7 cellular contexts compared by ENCODE assay signal in the genomic region with DNA sequence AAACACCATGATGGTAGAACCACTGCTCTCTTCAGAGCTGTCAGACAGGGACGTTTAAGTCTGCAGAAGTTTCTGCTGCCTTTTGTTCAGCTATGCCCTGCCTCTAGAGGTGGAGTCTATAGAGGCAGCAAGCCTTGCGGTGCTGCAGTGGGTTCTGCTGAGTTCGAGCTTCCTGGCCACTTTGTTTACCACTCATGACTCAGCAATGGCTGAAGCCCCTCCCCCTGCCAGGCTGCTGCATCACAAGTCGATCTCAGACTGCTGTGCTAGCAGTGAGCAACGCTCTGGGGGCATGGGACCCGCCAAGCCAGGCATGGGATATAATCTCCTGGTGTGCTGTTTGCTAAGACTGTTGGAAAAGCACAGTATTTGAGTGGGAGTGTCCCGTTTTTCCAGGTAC.
DNase-seq lines count a peak whose midpoint lies in the region; TF ChIP-seq lines count a peak whose summit lies in the region.
"Not testable (repeated sequence)": the region's sequence is repeated elsewhere in the genome, so short reads cannot be mapped to it uniquely, and the experiment has no call there.

No MANE protein-coding gene starts in this region.

- H3K9me3 ChIP-seq in BE2C; SJSA1 (replicated peaks): not testable (repeated sequence)
- H3K9me3 ChIP-seq in NT2/D1 (ENCODE audit: insufficient read depth, low read length) (peaks cover 20% of the 10 kb centered on the region; the same call in 1 of the 2 replicates), endodermal cell (ENCODE audit: control insufficient read depth, low read length) (peaks cover 15% of the 10 kb centered on the region)

- H3K4me1 Mint-ChIP-seq in endodermal cell = not testable (repeated sequence)

- H3K36me3 Mint-ChIP-seq in endodermal cell (ENCODE audit: low read depth) = not testable (repeated sequence)

- not testable (repeated sequence) for H3K4me1 ChIP-seq in BE2C; NT2/D1 (ENCODE audit: insufficient read depth, insufficient read length); SJSA1 (replicated peaks); endodermal cell (ENCODE audit: control insufficient read depth, insufficient read depth, low read length)

- not testable (repeated sequence) for TF ChIP-seq CTCF in BE2C (IDR thresholded peaks at IDR 0.05; ENCODE audit: low read depth, low read length); endodermal cell (conservative IDR thresholded peaks at IDR 0.05)

- H3K4me3 ChIP-seq in BE2C (ENCODE audit: low read depth, low read length); NT2/D1 (ENCODE audit: insufficient read length, low read depth); SJSA1; endodermal cell (ENCODE audit: low read length): not testable (repeated sequence)

- not testable (repeated sequence) for H3K27ac Mint-ChIP-seq in endodermal cell

- not testable (repeated sequence) for H3K27ac ChIP-seq in SJSA1; endodermal cell (ENCODE audit: low read depth, low read length)

- H3K9ac ChIP-seq in NT2/D1 (ENCODE audit: insufficient read length, low read depth); endodermal cell (ENCODE audit: extremely low read depth, low read length, poor library complexity, severe bottlenecking): not testable (repeated sequence)

- peaks cover 47% of the 10 kb centered on the region for H3K9me3 Mint-ChIP-seq in endodermal cell

- not testable (repeated sequence) for H3K4me3 Mint-ChIP-seq in endodermal cell

- peak; percentile 24 for DNase-seq in BE2C
- DNase-seq in ELF-1 (ENCODE audit: low read depth, low spot score) = peak; percentile 24
- DNase-seq in HuH-7 (ENCODE audit: low spot score) = peak; percentile 4
- DNase-seq in NAMALWA (ENCODE audit: low spot score) = peak; percentile 11
- peak; percentile 3 for DNase-seq in NT2/D1 (ENCODE audit: low read depth, low spot score)
- DNase-seq in SJSA1 (ENCODE audit: low read depth in 1 of 2, low spot score in 2 of 2) = peak; percentile 3 to 46
- DNase-seq in endodermal cell = peak; percentile 61

- H3K36me3 ChIP-seq in BE2C; NT2/D1 (ENCODE audit: insufficient read depth, insufficient read length, low read length); SJSA1; endodermal cell (ENCODE audit: control insufficient read depth, insufficient read depth, low read length): not testable (repeated sequence)

- WGBS in endodermal cell (ENCODE audit: insufficient coverage in 1 of 2, insufficient read length in 1 of 2), 2 experiments = 88% methylated on average over 2 to 7 of the region's 7 CpGs

- not testable (repeated sequence) for H3K27me3 ChIP-seq in BE2C; NT2/D1 (ENCODE audit: insufficient read depth, insufficient read length); SJSA1 (replicated peaks); endodermal cell (ENCODE audit: control insufficient read depth, insufficient read depth, low read length, poor library complexity, severe bottlenecking)

- not testable (repeated sequence) for H3K27me3 Mint-ChIP-seq in endodermal cell (ENCODE audit: insufficient read depth)

Comparison
In these comparisons a context has a peak if more than half of its experiments do, and no peak if none do; other contexts are left out.
1. DNase-seq: peak in every context shown above with its lines; median percentile 61 in endodermal cell; 24 in SJSA1; 24 in BE2C; 24 in ELF-1; 11 in NAMALWA; 4 in HuH-7; 3 in NT2/D1.